In the genomic region with DNA sequence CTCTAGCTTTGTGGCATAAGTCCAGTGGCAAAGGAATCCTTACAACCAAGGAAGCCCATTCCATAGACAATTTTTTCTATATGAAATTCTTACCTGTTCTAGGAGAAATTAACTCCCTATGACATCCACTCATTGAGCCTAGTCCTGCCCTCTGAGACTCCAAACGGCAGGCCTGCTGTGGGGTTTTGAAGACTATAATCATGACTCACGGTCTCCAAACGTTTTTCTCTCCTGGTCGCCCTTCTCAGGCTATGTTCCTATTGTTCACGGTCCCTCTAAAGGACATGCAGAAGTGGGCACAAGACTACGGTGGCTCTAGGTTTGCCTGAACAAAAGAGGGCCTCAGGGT, we compare ENCODE assay signal across 8 cellular contexts. TPM values are rescaled to one million over a fixed set of nuclear protein-coding genes. Genes with fewer than 3 reads are reported as not detected.
DNase-seq lines count a peak whose midpoint lies in the region; ATAC-seq and TF ChIP-seq lines count a peak whose summit lies in the region.

No MANE protein-coding gene starts in this region.

- intact Hi-C loops in transverse colon (cut with DNase I; ENCODE audit: low total_unique reads): no loop called here

- no peaks in the 10 kb centered on the region for H3K9me3 ChIP-seq in transverse colon

- no peaks in the 10 kb centered on the region for H3K27me3 Mint-ChIP-seq in activated T-cell treated with anti-CD3 and anti-CD28 coated beads, Interleukin-2, amount 50 U/mL, for 72 hours (ENCODE audit: low read depth)
- peaks cover 9% of the 10 kb centered on the region for H3K27me3 Mint-ChIP-seq in activated naive CD8-positive, alpha-beta T cell treated with anti-CD3 and anti-CD28 coated beads for 36 hours

- peak overlapping the region; percentile 100 for H3K27ac Mint-ChIP-seq in activated T-cell treated with anti-CD3 and anti-CD28 coated beads, Interleukin-2, amount 50 U/mL, for 72 hours
- peak overlapping the region; percentile 97 for H3K27ac Mint-ChIP-seq in activated naive CD8-positive, alpha-beta T cell treated with anti-CD3 and anti-CD28 coated beads for 36 hours

- H3K36me3 Mint-ChIP-seq in activated T-cell treated with anti-CD3 and anti-CD28 coated beads, Interleukin-2, amount 50 U/mL, for 72 hours (ENCODE audit: insufficient read depth in 2 of 2): peaks cover 6 to 35% of the 10 kb centered on the region in 2 donors
- H3K36me3 Mint-ChIP-seq in activated naive CD8-positive, alpha-beta T cell treated with anti-CD3 and anti-CD28 coated beads for 36 hours: peaks cover 41% of the 10 kb centered on the region

- DNase-seq in activated T-cell treated with anti-CD3 and anti-CD28 coated beads, Interleukin-2, amount 50 U/mL, for 72 hours: no peak
- no peak for DNase-seq in activated T-cell treated with anti-CD3 and anti-CD28 coated beads, Interleukin-2, amount 50 U/mL, for 48 hours
- no peak for DNase-seq in activated naive CD8-positive, alpha-beta T cell treated with anti-CD3 and anti-CD28 coated beads for 36 hours
- DNase-seq in kidney tubule cell (ENCODE audit: low spot score): peak; percentile 23
- DNase-seq in transverse colon: no peak
- DNase-seq in UCSD-AML1 (lab: John Stamatoyannopoulos, UW; ENCODE audit: unreplicated experiment): no peak
- no peak for DNase-seq in T-helper 9 cell
- DNase-seq in putamen (ENCODE audit: low spot score): no peak

- H3K27ac ChIP-seq in transverse colon: peak overlapping the region; percentile 84 to 93 (median 89)

- TF ChIP-seq POLR2A in transverse colon (IDR thresholded peaks at IDR 0.05): no peak

- TF ChIP-seq CTCF in transverse colon (IDR thresholded peaks at IDR 0.05): no peak

- no peaks in the 10 kb centered on the region for H3K9me3 Mint-ChIP-seq in activated T-cell treated with anti-CD3 and anti-CD28 coated beads, Interleukin-2, amount 50 U/mL, for 72 hours
- no peaks in the 10 kb centered on the region for H3K9me3 Mint-ChIP-seq in activated naive CD8-positive, alpha-beta T cell treated with anti-CD3 and anti-CD28 coated beads for 36 hours

- peaks cover 0 to 31% (median 6%) of the 10 kb centered on the region in 4 donors for H3K36me3 ChIP-seq in transverse colon

- WGBS in transverse colon (ENCODE audit: low coverage in 1 of 2), 2 donors: 1 to 6% methylated on average over 3 to 6 of the region's 6 CpGs

- in situ Hi-C loops in transverse colon (cut with MboI; ENCODE audit: low pct_ligation_motif_present in 1 of 4, low pct_unique_long_range_greater_than_20kb in 1 of 4, low sequenced_read_pairs in 3 of 4): loop anchor here in 2 of 4 donors (25.0 kb wide), 3 partner anchors 103 to 322 kb away; a partner anchor contains a TSS

- peaks cover 42% of the 10 kb centered on the region for H3K4me1 Mint-ChIP-seq in activated T-cell treated with anti-CD3 and anti-CD28 coated beads, Interleukin-2, amount 50 U/mL, for 72 hours (ENCODE audit: low read depth)
- peaks cover 28% of the 10 kb centered on the region for H3K4me1 Mint-ChIP-seq in activated naive CD8-positive, alpha-beta T cell treated with anti-CD3 and anti-CD28 coated beads for 36 hours

- peak; percentile 9 to 10 for ATAC-seq in activated T-cell treated with anti-CD3 and anti-CD28 coated beads, Interleukin-2, amount 50 U/mL, for 72 hours (replicated peaks in 1 of 2)

- peak overlapping the region; percentile 99 to 100 for H3K4me3 Mint-ChIP-seq in activated T-cell treated with anti-CD3 and anti-CD28 coated beads, Interleukin-2, amount 50 U/mL, for 72 hours
- H3K4me3 Mint-ChIP-seq in activated naive CD8-positive, alpha-beta T cell treated with anti-CD3 and anti-CD28 coated beads for 36 hours: peak overlapping the region; percentile 98

- no peaks in the 10 kb centered on the region for H3K27me3 ChIP-seq in transverse colon

- no peak for TF ChIP-seq EP300 in transverse colon (IDR thresholded peaks at IDR 0.05; ENCODE audit: low read depth)

- H3K4me3 ChIP-seq in transverse colon: peak overlapping the region; percentile 68 to 93 (median 88)

- peaks cover 11 to 23% (median 15%) of the 10 kb centered on the region in 4 donors for H3K4me1 ChIP-seq in transverse colon

RNA-seq across cellular contexts. Expression of a gene that starts 0.6 kb away (rescaled TPM):
- total RNA-seq in activated T-cell treated with anti-CD3 and anti-CD28 coated beads, Interleukin-2, amount 50 U/mL, for 72 hours: 10 to 100 TPM; 60.2 to 72.0 TPM
- total RNA-seq in activated naive CD8-positive, alpha-beta T cell treated with anti-CD3 and anti-CD28 coated beads for 36 hours: 100 to 1,000 TPM; 139 to 147 TPM
- total RNA-seq in transverse colon: 10 to 100 TPM in 2 of 4 donors, 1 to 10 TPM in 2; 2.6 to 46.2 (median 14.7) TPM

RNA-seq across cellular contexts. Expression of a gene that starts 16.3 kb away (rescaled TPM):
- total RNA-seq in activated T-cell treated with anti-CD3 and anti-CD28 coated beads, Interleukin-2, amount 50 U/mL, for 72 hours: 10 to 100 TPM; 27.2 to 27.6 TPM
- 10 to 100 TPM; 10.5 to 12.9 TPM for total RNA-seq in activated naive CD8-positive, alpha-beta T cell treated with anti-CD3 and anti-CD28 coated beads for 36 hours
- 100 to 1,000 TPM in 1 of 4 donors, 10 to 100 TPM in 3; 12.0 to 493 (median 34.2) TPM for total RNA-seq in transverse colon

RNA-seq across cellular contexts. Expression of a gene that starts 30.7 kb away (rescaled TPM):
- 10 to 100 TPM; 15.9 to 16.1 TPM for total RNA-seq in activated T-cell treated with anti-CD3 and anti-CD28 coated beads, Interleukin-2, amount 50 U/mL, for 72 hours
- total RNA-seq in activated naive CD8-positive, alpha-beta T cell treated with anti-CD3 and anti-CD28 coated beads for 36 hours: 10 to 100 TPM in 1 of 2 experiments, 1 to 10 TPM in 1; 9.4 to 10.3 TPM
- total RNA-seq in transverse colon: 1 to 10 TPM; 1.4 to 7.5 (median 4.0) TPM
